13 cellular contexts compared by ENCODE assay signal in the genomic region with DNA sequence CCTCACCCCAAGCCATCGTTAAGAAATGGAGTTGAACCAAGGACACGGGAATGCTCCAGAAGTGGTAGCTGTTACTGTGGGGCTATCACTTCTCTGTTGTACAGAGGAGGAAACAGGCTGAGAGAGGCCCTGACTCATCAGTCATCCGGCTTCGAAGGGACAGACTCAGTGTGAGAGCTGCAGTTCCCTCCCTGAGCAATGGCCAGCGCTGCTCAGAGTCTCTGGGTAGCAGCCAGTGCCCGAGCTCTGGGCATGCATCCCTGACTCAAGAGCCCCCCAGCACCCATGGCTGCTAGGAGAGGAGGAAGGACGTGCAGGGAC.
DNase-seq lines count a peak whose midpoint lies in the region; ATAC-seq, FAIRE-seq and TF ChIP-seq lines count a peak whose summit lies in the region.
"Had no signal": no experiment of that assay in that cellular context is flagged by ENCODE, and none has a peak within 500 bp of the region (broad histone marks: within the 10 kb centered on the region; RNA-seq: fewer than 3 reads in every experiment).

No MANE protein-coding gene starts in this region.

- no peak overlapping the region for H3K4me3 ChIP-seq in kidney (ENCODE audit: low read length in 2 of 2)
- H3K4me3 ChIP-seq: Peyer's patch, skin epidermis had no signal

- peak overlapping the region; percentile 52 for H3K27ac Mint-ChIP-seq in stimulated activated naive CD8-positive, alpha-beta T cell treated with anti-CD3 and anti-CD28 coated beads, Interleukin-15, Interleukin-2, amounts not matched to agents 100 ng/mL and 50 ng/mL, for 24 hours
- peak overlapping the region in 4 of 5 experiments; percentile 84 to 92 (median 90) for H3K27ac Mint-ChIP-seq in brain
- peak overlapping the region; percentile 82 for H3K27ac Mint-ChIP-seq in type B pancreatic cell

- H3K4me1 ChIP-seq in kidney (ENCODE audit: control insufficient read depth in 1 of 2, insufficient read depth in 1 of 2, low read depth in 1 of 2, low read length in 2 of 2) = peaks cover 0 to 2% of the 10 kb centered on the region in 2 donors

- peaks cover 10% of the 10 kb centered on the region for H3K4me1 Mint-ChIP-seq in stimulated activated naive CD8-positive, alpha-beta T cell treated with anti-CD3 and anti-CD28 coated beads, Interleukin-15, Interleukin-2, amounts not matched to agents 100 ng/mL and 50 ng/mL, for 24 hours (ENCODE audit: low read depth)
- H3K4me1 Mint-ChIP-seq in brain (peaks cover 49% of the 10 kb centered on the region), type B pancreatic cell (ENCODE audit: unreplicated experiment) (peaks cover 44% of the 10 kb centered on the region)

- no peak for FAIRE-seq in kidney (lab: Jason Lieb, UNC)
- FAIRE-seq: G401.6 had no signal

- H3K36me3 Mint-ChIP-seq in stimulated activated naive CD8-positive, alpha-beta T cell treated with anti-CD3 and anti-CD28 coated beads, Interleukin-15, Interleukin-2, amounts not matched to agents 100 ng/mL and 50 ng/mL, for 24 hours (ENCODE audit: low read depth) = peaks cover 14% of the 10 kb centered on the region
- H3K36me3 Mint-ChIP-seq in brain (no peaks in the 10 kb centered on the region), type B pancreatic cell (peaks cover 9% of the 10 kb centered on the region)

- H3K27ac ChIP-seq in kidney (ENCODE audit: low read depth in 2 of 2, low read length in 2 of 2) = no peak overlapping the region
- H3K27ac ChIP-seq: epithelial cell of prostate, Peyer's patch had no signal

- H3K9me3 ChIP-seq in kidney (ENCODE audit: control insufficient read depth in 1 of 2, low read length in 2 of 2) = no peaks in the 10 kb centered on the region
- H3K9me3 ChIP-seq: Peyer's patch had no signal

- no peaks in the 10 kb centered on the region for H3K9me3 Mint-ChIP-seq in stimulated activated naive CD8-positive, alpha-beta T cell treated with anti-CD3 and anti-CD28 coated beads, Interleukin-15, Interleukin-2, amounts not matched to agents 100 ng/mL and 50 ng/mL, for 24 hours
- H3K9me3 Mint-ChIP-seq in brain (no peaks in the 10 kb centered on the region), type B pancreatic cell (no peaks in the 10 kb centered on the region)

- no peaks in the 10 kb centered on the region for H3K27me3 Mint-ChIP-seq in stimulated activated naive CD8-positive, alpha-beta T cell treated with anti-CD3 and anti-CD28 coated beads, Interleukin-15, Interleukin-2, amounts not matched to agents 100 ng/mL and 50 ng/mL, for 24 hours
- peaks cover 10% of the 10 kb centered on the region for H3K27me3 Mint-ChIP-seq in brain
- H3K27me3 Mint-ChIP-seq in type B pancreatic cell = no peaks in the 10 kb centered on the region

- H3K9ac ChIP-seq in kidney (ENCODE audit: low read length in 2 of 2) = no peak overlapping the region

- no peak for DNase-seq in stimulated activated naive CD8-positive, alpha-beta T cell treated with anti-CD3 and anti-CD28 coated beads, Interleukin-15, Interleukin-2, amounts not matched to agents 100 U/mL and 50 U/mL, for 24 hours
- DNase-seq in kidney = peak; percentile 45
- DNase-seq in type B pancreatic cell (ENCODE audit: extremely low spot score, unreplicated experiment) = no peak
- no peak for DNase-seq in 8988T
- no peak for DNase-seq in SHP77 (lab: John Stamatoyannopoulos, UW)
- DNase-seq: activated CD8-positive, alpha-beta memory T cell treated with anti-CD3 and anti-CD28 coated beads, Interleukin-2, amount 50 U/mL, for 48 hours had no signal

- ATAC-seq in stimulated activated naive CD8-positive, alpha-beta T cell treated with anti-CD3 and anti-CD28 coated beads, Interleukin-15, Interleukin-2, amounts not matched to agents 100 U/mL and 50 U/mL, for 24 hours = no peak
- ATAC-seq in HG03159 (IDR thresholded peaks at IDR 0.05; ENCODE audit: unreplicated experiment) = no peak

- H3K4me3 Mint-ChIP-seq in stimulated activated naive CD8-positive, alpha-beta T cell treated with anti-CD3 and anti-CD28 coated beads, Interleukin-15, Interleukin-2, amounts not matched to agents 100 ng/mL and 50 ng/mL, for 24 hours = no peak overlapping the region
- H3K4me3 Mint-ChIP-seq in brain (no peak overlapping the region), type B pancreatic cell (peak overlapping the region; percentile 56)

- TF ChIP-seq CTCF in brain (conservative IDR thresholded peaks at IDR 0.05) (no peak), kidney (IDR thresholded peaks at IDR 0.05; ENCODE audit: borderline replicate concordance, extremely low read depth, insufficient read depth) (no peak), type B pancreatic cell (conservative IDR thresholded peaks at IDR 0.05) (no peak)

- intact Hi-C loops in kidney (cut with DNase I) = no loop called here

- peaks cover 0 to 3% of the 10 kb centered on the region in 2 donors for H3K36me3 ChIP-seq in kidney (ENCODE audit: control insufficient read depth in 1 of 2, insufficient read depth in 2 of 2, low read length in 2 of 2)
- H3K36me3 ChIP-seq: Peyer's patch had no signal
